12 cellular contexts compared by ENCODE assay signal in genomic region chr18:74242451-74243096, GRCh38. TPM values are rescaled to one million over a fixed set of nuclear protein-coding genes. Genes with fewer than 3 reads are reported as not detected.
DNase-seq lines count a peak whose midpoint lies in the region; ATAC-seq and TF ChIP-seq lines count a peak whose summit lies in the region.
"Had no signal": no experiment of that assay in that cellular context is flagged by ENCODE, and none has a peak within 500 bp of the region (broad histone marks: within the 10 kb centered on the region; RNA-seq: fewer than 3 reads in every experiment).

No MANE protein-coding gene starts in this region.

- H3K14ac ChIP-seq in H9 (ENCODE audit: insufficient read depth, low read length): no peak overlapping the region

- H3K27ac Mint-ChIP-seq in H9 (no peak overlapping the region), nephron (peak overlapping the region; percentile 64 to 91 (median 78))

- H3K4me1 ChIP-seq in H9 (ENCODE audit: insufficient read depth, low read length): no peaks in the 10 kb centered on the region; the same call in 1 of the 2 replicates
- H3K4me1 ChIP-seq: ascending aorta had no signal

- DNase-seq in H9: no peak
- DNase-seq in OCI-M2 (lab: John Stamatoyannopoulos, UW; ENCODE audit: unreplicated experiment): peak; percentile 9
- DNase-seq in globus pallidus (ENCODE audit: low spot score): peak; percentile 26
- no peak for DNase-seq in SK-N-DZ (ENCODE audit: low spot score)
- DNase-seq in NCI-H1105 (lab: John Stamatoyannopoulos, UW): no peak
- no peak for DNase-seq in ACHN
- DNase-seq: DMS153, GOT3, NCI-H2029 had no signal

- WGBS in H9 (ENCODE audit: extremely low coverage, insufficient read length, low lambda C conversion rate): no CpG with 5 or more reads among the region's 16 CpGs

- in situ Hi-C loops in ACHN (cut with HindIII; ENCODE audit: low pct_ligation_motif_present, low pct_unique_long_range_greater_than_20kb, low sequenced_read_pairs): no loop called here

- H3K4me1 Mint-ChIP-seq in H9 (peaks cover 12 to 21% of the 10 kb centered on the region in 2 experiments), nephron (no peaks in the 10 kb centered on the region)

- no peaks in the 10 kb centered on the region for H3K27me3 ChIP-seq in H9 (ENCODE audit: insufficient read depth, low read length)
- H3K27me3 ChIP-seq: ascending aorta had no signal

- H4K20me1 ChIP-seq in H9 (ENCODE audit: control insufficient read depth, insufficient read depth, insufficient read length): no peaks in the 10 kb centered on the region

- H3K4me2 ChIP-seq in H9 (ENCODE audit: insufficient read depth, insufficient read length, low read length): no peak overlapping the region

- no peaks in the 10 kb centered on the region; a peak in 1 of 7 replicates for H3K36me3 Mint-ChIP-seq in H9 (ENCODE audit: insufficient read depth in 1 of 3, low read depth in 3 of 3)
- H3K36me3 Mint-ChIP-seq in nephron (ENCODE audit: low read depth): no peaks in the 10 kb centered on the region

- H3K9me3 Mint-ChIP-seq in H9: no peaks in the 10 kb centered on the region
- H3K9me3 Mint-ChIP-seq in nephron: no peaks in the 10 kb centered on the region

- H3K9me3 ChIP-seq in H9 (ENCODE audit: control insufficient read depth, low read depth, low read length): no peaks in the 10 kb centered on the region
- H3K9me3 ChIP-seq: ascending aorta had no signal

- no peak overlapping the region for H2BK5ac ChIP-seq in H9 (ENCODE audit: insufficient read length, low read length)

- no peaks in the 10 kb centered on the region for H3K23me2 ChIP-seq in H9 (ENCODE audit: insufficient read length, low read depth, low read length, poor library complexity, severe bottlenecking)

- H4K91ac ChIP-seq in H9 (ENCODE audit: insufficient read length, low read depth, low read length): no peak overlapping the region

- ATAC-seq in GM21529 (IDR thresholded peaks at IDR 0.05; ENCODE audit: unreplicated experiment): no peak

- no peak overlapping the region for H4K8ac ChIP-seq in H9 (replicated peaks; ENCODE audit: insufficient read length, low read depth, low read length)

- no peak overlapping the region for H2BK120ac ChIP-seq in H9 (ENCODE audit: low read depth, low read length, poor library complexity, severe bottlenecking)

- no peaks in the 10 kb centered on the region for H3K79me2 ChIP-seq in H9 (ENCODE audit: insufficient read depth, low read length)

- H3K23ac ChIP-seq in H9 (ENCODE audit: insufficient read length, low read depth, low read length): no peak overlapping the region

- H2AFZ ChIP-seq in H9 (ENCODE audit: low read length): no peak overlapping the region

- TF ChIP-seq CTCF in H9 (conservative IDR thresholded peaks at IDR 0.05) (peak; percentile 41; the same call in 2 of the 3 replicates), nephron (IDR thresholded peaks at IDR 0.05; ENCODE audit: unreplicated experiment in 3 of 3) (no peak)

- no peaks in the 10 kb centered on the region for H3K79me1 ChIP-seq in H9 (ENCODE audit: insufficient read depth, low read depth, low read length, poor library complexity, severe bottlenecking)

- H2BK12ac ChIP-seq in H9 (ENCODE audit: insufficient read length, low read depth, low read length): no peak overlapping the region

- H3K27me3 Mint-ChIP-seq in H9 (ENCODE audit: low read depth) (peaks cover 4% of the 10 kb centered on the region; the same call in 1 of the 2 replicates), nephron (ENCODE audit: low read depth) (no peaks in the 10 kb centered on the region)

- no peak overlapping the region for H3K9ac ChIP-seq in H9 (ENCODE audit: extremely low read depth, insufficient read length, low read length)

- H2BK15ac ChIP-seq in H9 (ENCODE audit: low read depth, low read length): no peak overlapping the region

- H3K18ac ChIP-seq in H9 (ENCODE audit: insufficient read length, low read depth, low read length): no peak overlapping the region

- no peak overlapping the region for H3T11ph ChIP-seq in H9 (ENCODE audit: low read length)

- H2AK5ac ChIP-seq in H9 (ENCODE audit: insufficient read length, low read length): no peak overlapping the region

- no peak overlapping the region for H3K56ac ChIP-seq in H9 (ENCODE audit: insufficient read length, low read depth, low read length)

- H3K27ac ChIP-seq in H9 (ENCODE audit: insufficient read length, low read depth, low read length): no peak overlapping the region
- H3K27ac ChIP-seq: ascending aorta had no signal

- no peak overlapping the region for H4K5ac ChIP-seq in H9 (ENCODE audit: insufficient read length, low read depth, low read length)

- H3K4me3 Mint-ChIP-seq in H9 (no peak overlapping the region), nephron (no peak overlapping the region)

- H2BK20ac ChIP-seq in H9 (ENCODE audit: low read depth, low read length, poor library complexity, severe bottlenecking): no peak overlapping the region

- no peak overlapping the region for H3K4ac ChIP-seq in H9 (ENCODE audit: low read depth, low read length)

RNA-seq across cellular contexts. Expression of gene CYB5A, which starts 49.2 kb away (rescaled TPM):
- total RNA-seq in H9 (2021): 87.9 and 93.2 TPM in 2 replicates
- polyA plus RNA-seq in SK-N-DZ (2014; cell fraction: cytosol; rRNA removed): 64.1 and 81.8 TPM in 2 replicates
- polyA plus RNA-seq in SK-N-DZ (2014; cell fraction: nucleus; rRNA removed): 57.4 and 116 TPM in 2 replicates

Comparison
In these comparisons a context has a peak if more than half of its experiments do, and no peak if none do; other contexts are left out.
1. DNase-seq: peak in OCI-M2 (single experiment) and globus pallidus (single experiment); none in H9 (single experiment), SK-N-DZ (single experiment), NCI-H1105 (single experiment) and ACHN (single experiment).
2. H3K27ac Mint-ChIP-seq: peak in nephron (3 of 3); none in H9 (0 of 3).